ENCODE assay signal across 39 cellular contexts in genomic region chr15:95898746-95899145, GRCh38.
"Had no signal": no experiment of that assay in that cellular context is flagged by ENCODE, and none has a peak within 500 bp of the region (broad histone marks: within the 10 kb centered on the region; RNA-seq: fewer than 3 reads in every experiment).

No MANE protein-coding gene starts in this region.

- H3K27me3 ChIP-seq: adrenal gland, ascending aorta had no signal

- H3K4me1 Mint-ChIP-seq: activated B cell treated with CpG ODN at 0.5 μM for 24 hours; activated CD4-positive, alpha-beta T cell treated with anti-CD3 and anti-CD28 coated beads, Interleukin-2, amount 10 ng/mL, durations not matched to agents 24 days and 14 days; activated naive CD8-positive, alpha-beta T cell treated with anti-CD3 and anti-CD28 coated beads for 36 hours; activated T-helper 17 cell treated with anti-CD3 and anti-CD28 coated beads, Interleukin-2, amount 50 U/mL, for 72 hours; central memory CD8-positive, alpha-beta T cell had no signal

- H3K27ac Mint-ChIP-seq: activated B cell treated with CpG ODN at 0.5 μM for 24 hours; activated CD4-positive, alpha-beta memory T cell treated with anti-CD3 and anti-CD28 coated beads for 36 hours; activated CD4-positive, alpha-beta T cell treated with anti-CD3 and anti-CD28 coated beads, Interleukin-2, amount 10 ng/mL, durations not matched to agents 24 days and 14 days; activated CD8-positive, alpha-beta T cell treated with anti-CD3 and anti-CD28 coated beads for 36 hours; activated naive CD4-positive, alpha-beta T cell treated with anti-CD3 and anti-CD28 coated beads for 36 hours; activated naive CD4-positive, alpha-beta T cell treated with anti-CD3 and anti-CD28 coated beads, Interleukin-2, amount 50 U/mL, for 72 hours; activated naive CD8-positive, alpha-beta T cell treated with anti-CD3 and anti-CD28 coated beads for 36 hours; activated T-cell treated with anti-CD3 and anti-CD28 coated beads, Interleukin-2, amount 50 U/mL, for 72 hours; activated T-helper 1 cell treated with anti-CD3 and anti-CD28 coated beads, Interleukin-12 subunit alpha, Interleukin-12 subunit beta, Interleukin-2, Interleukin-4 antibody, amounts not matched to agents 30 ng/mL and 10 ng/mL and 1 ng/mL, durations not matched to agents 14 hours and 24 hours and 36 hours; activated T-helper 17 cell treated with anti-CD3 and anti-CD28 coated beads, Interleukin-2, amount 50 U/mL, for 72 hours; brain; T-helper 1 cell treated with Interleukin-12 subunit alpha and Interleukin-12 subunit beta and Interleukin-4 antibody, amounts not matched to agents 30 μg/mL and 1 μg/mL, for 36 hours; T-helper 2 cell treated with Interferon-gamma antibody and Interleukin-4, amounts not matched to agents 5 μg/mL and 100 μg/mL, for 36 hours had no signal

- H3K9me3 ChIP-seq: adrenal gland, ascending aorta had no signal

- H3K27ac ChIP-seq: adrenal gland, ascending aorta, cardiac muscle cell, VCaP had no signal

- H3K4me3 ChIP-seq: adrenal gland, ascending aorta, cardiac muscle cell had no signal

- H3K36me3 ChIP-seq: adrenal gland, ascending aorta, cardiac muscle cell had no signal

- DNase-seq: activated B cell treated with CpG ODN at 0.5 μM for 24 hours; activated CD4-positive, alpha-beta memory T cell treated with anti-CD3 and anti-CD28 coated beads for 36 hours; activated CD4-positive, alpha-beta T cell treated with anti-CD3 and anti-CD28 coated beads for 4 hours; activated CD4-positive, alpha-beta T cell treated with anti-CD3 and anti-CD28 coated beads, Interleukin-2, amount 10 ng/mL, durations not matched to agents 24 days and 14 days; activated CD4-positive, alpha-beta T cell treated with anti-CD3 and anti-CD28 coated beads, Interleukin-2, amount 50 U/mL, for 1 hour; activated CD4-positive, alpha-beta T cell treated with anti-CD3 and anti-CD28 coated beads, Interleukin-2, amount 50 U/mL, for 4 hours; activated CD4-positive, CD25-positive, alpha-beta regulatory T cell treated with anti-CD3 and anti-CD28 coated beads, Interleukin-2, amount 50 U/mL, for 72 hours; activated CD8-positive, alpha-beta memory T cell treated with anti-CD3 and anti-CD28 coated beads, Interleukin-2, amount 50 U/mL, for 4 hours; activated CD8-positive, alpha-beta T cell treated with anti-CD3 and anti-CD28 coated beads for 36 hours; activated effector memory CD4-positive, alpha-beta T cell treated with anti-CD3 and anti-CD28 coated beads, Interleukin-2, amount 50 U/mL, for 16 hours; activated gamma-delta T cell treated with Interleukin-2 at 50 U/mL for 16 hours; activated naive CD4-positive, alpha-beta T cell; activated naive CD4-positive, alpha-beta T cell treated with anti-CD3 and anti-CD28 coated beads for 36 hours; activated naive CD4-positive, alpha-beta T cell treated with anti-CD3 and anti-CD28 coated beads, Interleukin-2, amount 50 U/mL, for 16 hours; activated naive CD8-positive, alpha-beta T cell treated with anti-CD3 and anti-CD28 coated beads for 36 hours; activated T-cell treated with anti-CD3 and anti-CD28 coated beads for 4 hours; activated T-cell treated with anti-CD3 and anti-CD28 coated beads, Interleukin-2, amount 50 U/mL, for 1 hour; activated T-cell treated with anti-CD3 and anti-CD28 coated beads, Interleukin-2, amount 50 U/mL, for 4 hours; activated T-cell treated with anti-CD3 and anti-CD28 coated beads, Interleukin-2, amount 50 U/mL, for 72 hours; adrenal gland; amygdala; anterior cingulate cortex; caudate nucleus; cerebellar nuclear complex; T-helper 1 cell; T-helper 2 cell; T-helper 9 cell had no signal

- H3K36me3 Mint-ChIP-seq: activated CD4-positive, alpha-beta memory T cell treated with anti-CD3 and anti-CD28 coated beads for 36 hours; activated naive CD4-positive, alpha-beta T cell treated with anti-CD3 and anti-CD28 coated beads, Interleukin-2, amount 50 U/mL, for 72 hours; activated naive CD8-positive, alpha-beta T cell treated with anti-CD3 and anti-CD28 coated beads for 36 hours; brain had no signal

- H3K27me3 Mint-ChIP-seq: activated B cell treated with CpG ODN at 0.5 μM for 24 hours; activated CD4-positive, alpha-beta memory T cell treated with anti-CD3 and anti-CD28 coated beads for 36 hours; activated CD8-positive, alpha-beta T cell treated with anti-CD3 and anti-CD28 coated beads for 36 hours; activated T-helper 17 cell treated with anti-CD3 and anti-CD28 coated beads, Interleukin-2, amount 50 U/mL, for 72 hours; central memory CD8-positive, alpha-beta T cell had no signal

- H3K4me3 Mint-ChIP-seq: activated B cell treated with CpG ODN at 0.5 μM for 24 hours; activated CD4-positive, alpha-beta memory T cell treated with anti-CD3 and anti-CD28 coated beads for 36 hours; activated CD4-positive, alpha-beta T cell treated with anti-CD3 and anti-CD28 coated beads, Interleukin-2, amount 10 ng/mL, durations not matched to agents 24 days and 14 days; activated CD8-positive, alpha-beta T cell treated with anti-CD3 and anti-CD28 coated beads for 36 hours; activated naive CD4-positive, alpha-beta T cell treated with anti-CD3 and anti-CD28 coated beads for 36 hours; activated naive CD8-positive, alpha-beta T cell treated with anti-CD3 and anti-CD28 coated beads for 36 hours; activated T-cell treated with anti-CD3 and anti-CD28 coated beads, Interleukin-2, amount 50 U/mL, for 4 hours; activated T-cell treated with anti-CD3 and anti-CD28 coated beads, Interleukin-2, amount 50 U/mL, for 72 hours; activated T-helper 1 cell treated with anti-CD3 and anti-CD28 coated beads, Interleukin-12 subunit alpha, Interleukin-12 subunit beta, Interleukin-2, Interleukin-4 antibody, amounts not matched to agents 30 ng/mL and 10 ng/mL and 1 ng/mL, durations not matched to agents 14 hours and 24 hours and 36 hours; activated T-helper 17 cell treated with anti-CD3 and anti-CD28 coated beads, Interleukin-2, amount 50 U/mL, for 72 hours; brain; central memory CD8-positive, alpha-beta T cell; T-helper 1 cell treated with Interleukin-12 subunit alpha and Interleukin-12 subunit beta and Interleukin-4 antibody, amounts not matched to agents 30 μg/mL and 1 μg/mL, for 36 hours; T-helper 2 cell treated with Interferon-gamma antibody and Interleukin-4, amounts not matched to agents 5 μg/mL and 100 μg/mL, for 36 hours had no signal

- ATAC-seq: activated CD8-positive, alpha-beta T cell treated with anti-CD3 and anti-CD28 coated beads for 36 hours; activated naive CD4-positive, alpha-beta T cell treated with anti-CD3 and anti-CD28 coated beads, Interleukin-2, amount 50 U/mL, for 72 hours; activated T-cell treated with anti-CD3 and anti-CD28 coated beads, Interleukin-2, amount 50 U/mL, for 4 hours; activated T-cell treated with anti-CD3 and anti-CD28 coated beads, Interleukin-2, amount 50 U/mL, for 72 hours; activated T-helper 17 cell treated with anti-CD3 and anti-CD28 coated beads, Interleukin-2, amount 50 U/mL, for 72 hours had no signal

- H3K9me3 Mint-ChIP-seq: activated B cell treated with CpG ODN at 0.5 μM for 24 hours; activated CD4-positive, alpha-beta memory T cell treated with anti-CD3 and anti-CD28 coated beads for 36 hours; activated CD4-positive, alpha-beta T cell treated with anti-CD3 and anti-CD28 coated beads, Interleukin-2, amount 10 ng/mL, durations not matched to agents 24 days and 14 days; activated CD8-positive, alpha-beta T cell treated with anti-CD3 and anti-CD28 coated beads for 36 hours; activated naive CD4-positive, alpha-beta T cell treated with anti-CD3 and anti-CD28 coated beads for 36 hours; activated naive CD4-positive, alpha-beta T cell treated with anti-CD3 and anti-CD28 coated beads, Interleukin-2, amount 50 U/mL, for 72 hours; activated naive CD8-positive, alpha-beta T cell treated with anti-CD3 and anti-CD28 coated beads for 36 hours; activated T-cell treated with anti-CD3 and anti-CD28 coated beads, Interleukin-2, amount 50 U/mL, for 4 hours; activated T-cell treated with anti-CD3 and anti-CD28 coated beads, Interleukin-2, amount 50 U/mL, for 72 hours; activated T-helper 1 cell treated with anti-CD3 and anti-CD28 coated beads, Interleukin-12 subunit alpha, Interleukin-12 subunit beta, Interleukin-2, Interleukin-4 antibody, amounts not matched to agents 30 ng/mL and 10 ng/mL and 1 ng/mL, durations not matched to agents 14 hours and 24 hours and 36 hours; activated T-helper 17 cell treated with anti-CD3 and anti-CD28 coated beads, Interleukin-2, amount 50 U/mL, for 72 hours; brain; central memory CD8-positive, alpha-beta T cell; T-helper 1 cell treated with Interleukin-12 subunit alpha and Interleukin-12 subunit beta and Interleukin-4 antibody, amounts not matched to agents 30 μg/mL and 1 μg/mL, for 36 hours; T-helper 2 cell treated with Interferon-gamma antibody and Interleukin-4, amounts not matched to agents 5 μg/mL and 100 μg/mL, for 36 hours had no signal

- H3K4me1 ChIP-seq: adrenal gland, ascending aorta had no signal

- FAIRE-seq: bronchial epithelial cell, TTC549 had no signal
